ENCODE assay signal across 2 cellular contexts in the genomic region with DNA sequence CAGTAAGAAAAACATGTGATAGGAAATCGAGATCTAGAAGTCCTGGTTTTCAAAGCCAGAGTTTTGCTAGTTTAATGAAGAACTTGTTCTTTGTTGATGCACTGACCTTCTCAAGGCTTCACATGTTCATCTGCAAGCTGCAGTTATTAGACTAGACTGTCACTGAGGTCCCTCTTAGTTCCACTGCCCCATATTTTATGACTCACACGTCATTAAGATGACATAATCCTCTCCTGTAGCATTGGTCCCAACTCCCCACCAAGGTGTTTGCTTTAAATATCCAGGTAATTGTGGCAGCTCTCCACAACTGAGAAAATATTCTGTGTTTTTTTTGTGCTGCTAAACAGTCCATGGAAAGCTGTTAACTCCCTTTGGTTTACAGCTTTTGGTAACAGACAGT.
TF ChIP-seq lines count a peak whose summit lies in the region.

No MANE protein-coding gene starts in this region.

TF ChIP-seq in HepG2, 621 proteins besides CTCF, POLR2A, EP300 and RAD21 (continued from another document):
- TF ChIP-seq ZNF431 (CRISPR knock-in tag; IDR thresholded peaks at IDR 0.05; ENCODE audit: borderline replicate concordance, low read depth) (no peak), ZNF501 (CRISPR knock-in tag; IDR thresholded peaks at IDR 0.05) (no peak), FOSL2 (CRISPR knock-in tag; IDR thresholded peaks at IDR 0.05) (0 out of 2 replicates have a peak, but pooled peaks have one; percentile 8), ZNF207 (IDR thresholded peaks at IDR 0.05; ENCODE audit: borderline replicate concordance) (no peak), ELF4 (CRISPR knock-in tag; IDR thresholded peaks at IDR 0.05; ENCODE audit: borderline replicate concordance) (no peak), MTA3 (CRISPR knock-in tag; IDR thresholded peaks at IDR 0.05) (no peak), CREB1 (IDR thresholded peaks at IDR 0.05) (peak; percentile 36; the same call in 1 of the 2 replicates), CREB1 (CRISPR knock-in tag; IDR thresholded peaks at IDR 0.05) (no peak), ZNF652 (CRISPR knock-in tag; IDR thresholded peaks at IDR 0.05; ENCODE audit: borderline replicate concordance, low read depth) (no peak), HMGA1 (CRISPR knock-in tag; conservative IDR thresholded peaks at IDR 0.05) (no peak), CEBPG (CRISPR knock-in tag; IDR thresholded peaks at IDR 0.05) (no peak), ZNF841 (CRISPR knock-in tag; IDR thresholded peaks at IDR 0.05; ENCODE audit: borderline replicate concordance) (no peak), ZFX (CRISPR knock-in tag; IDR thresholded peaks at IDR 0.05; ENCODE audit: low read depth) (no peak), ZNF44 (CRISPR knock-in tag; IDR thresholded peaks at IDR 0.05) (no peak), ZNF234 (CRISPR knock-in tag; conservative IDR thresholded peaks at IDR 0.05) (no peak), ATF7 (IDR thresholded peaks at IDR 0.05) (peak; percentile 50; the same call in 1 of the 2 replicates), ATF7 (CRISPR knock-in tag; IDR thresholded peaks at IDR 0.05) (no peak)
- TF ChIP-seq, protein P1, sequence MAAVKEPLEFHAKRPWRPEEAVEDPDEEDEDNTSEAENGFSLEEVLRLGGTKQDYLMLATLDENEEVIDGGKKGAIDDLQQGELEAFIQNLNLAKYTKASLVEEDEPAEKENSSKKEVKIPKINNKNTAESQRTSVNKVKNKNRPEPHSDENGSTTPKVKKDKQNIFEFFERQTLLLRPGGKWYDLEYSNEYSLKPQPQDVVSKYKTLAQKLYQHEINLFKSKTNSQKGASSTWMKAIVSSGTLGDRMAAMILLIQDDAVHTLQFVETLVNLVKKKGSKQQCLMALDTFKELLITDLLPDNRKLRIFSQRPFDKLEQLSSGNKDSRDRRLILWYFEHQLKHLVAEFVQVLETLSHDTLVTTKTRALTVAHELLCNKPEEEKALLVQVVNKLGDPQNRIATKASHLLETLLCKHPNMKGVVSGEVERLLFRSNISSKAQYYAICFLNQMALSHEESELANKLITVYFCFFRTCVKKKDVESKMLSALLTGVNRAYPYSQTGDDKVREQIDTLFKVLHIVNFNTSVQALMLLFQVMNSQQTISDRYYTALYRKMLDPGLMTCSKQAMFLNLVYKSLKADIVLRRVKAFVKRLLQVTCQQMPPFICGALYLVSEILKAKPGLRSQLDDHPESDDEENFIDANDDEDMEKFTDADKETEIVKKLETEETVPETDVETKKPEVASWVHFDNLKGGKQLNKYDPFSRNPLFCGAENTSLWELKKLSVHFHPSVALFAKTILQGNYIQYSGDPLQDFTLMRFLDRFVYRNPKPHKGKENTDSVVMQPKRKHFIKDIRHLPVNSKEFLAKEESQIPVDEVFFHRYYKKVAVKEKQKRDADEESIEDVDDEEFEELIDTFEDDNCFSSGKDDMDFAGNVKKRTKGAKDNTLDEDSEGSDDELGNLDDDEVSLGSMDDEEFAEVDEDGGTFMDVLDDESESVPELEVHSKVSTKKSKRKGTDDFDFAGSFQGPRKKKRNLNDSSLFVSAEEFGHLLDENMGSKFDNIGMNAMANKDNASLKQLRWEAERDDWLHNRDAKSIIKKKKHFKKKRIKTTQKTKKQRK (IDR thresholded peaks at IDR 0.05; ENCODE audit: low read length), result no peak

TF ChIP-seq in K562, 482 proteins besides CTCF, POLR2A, EP300 and RAD21:
- 0 out of 2 replicates have a peak, but pooled peaks have one; percentile 21 for TF ChIP-seq JUN (IDR thresholded peaks at IDR 0.05; ENCODE audit: borderline replicate concordance, low read depth, low read length)
- no peak for TF ChIP-seq JUN (CRISPR knock-in tag; IDR thresholded peaks at IDR 0.05; ENCODE audit: borderline replicate concordance)
- no peak for TF ChIP-seq EGR1 (conservative IDR thresholded peaks at IDR 0.05)
- TF ChIP-seq SRSF9 (IDR thresholded peaks at IDR 0.05; ENCODE audit: borderline replicate concordance, low read depth, low read length), result no peak
- peak; percentile 48; the same call in 1 of the 2 replicates for TF ChIP-seq ATF7 (IDR thresholded peaks at IDR 0.05)
- TF ChIP-seq, protein P2, sequence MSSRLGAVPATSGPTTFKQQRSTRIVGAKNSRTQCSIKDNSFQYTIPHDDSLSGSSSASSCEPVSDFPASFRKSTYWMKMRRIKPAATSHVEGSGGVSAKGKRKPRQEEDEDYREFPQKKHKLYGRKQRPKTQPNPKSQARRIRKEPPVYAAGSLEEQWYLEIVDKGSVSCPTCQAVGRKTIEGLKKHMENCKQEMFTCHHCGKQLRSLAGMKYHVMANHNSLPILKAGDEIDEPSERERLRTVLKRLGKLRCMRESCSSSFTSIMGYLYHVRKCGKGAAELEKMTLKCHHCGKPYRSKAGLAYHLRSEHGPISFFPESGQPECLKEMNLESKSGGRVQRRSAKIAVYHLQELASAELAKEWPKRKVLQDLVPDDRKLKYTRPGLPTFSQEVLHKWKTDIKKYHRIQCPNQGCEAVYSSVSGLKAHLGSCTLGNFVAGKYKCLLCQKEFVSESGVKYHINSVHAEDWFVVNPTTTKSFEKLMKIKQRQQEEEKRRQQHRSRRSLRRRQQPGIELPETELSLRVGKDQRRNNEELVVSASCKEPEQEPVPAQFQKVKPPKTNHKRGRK (tag; IDR thresholded peaks at IDR 0.05), result no peak
- TF ChIP-seq RAD51 (IDR thresholded peaks at IDR 0.05; ENCODE audit: borderline replicate concordance, low read depth), result no peak
- TF ChIP-seq CBX2 (IDR thresholded peaks at IDR 0.05; ENCODE audit: insufficient read depth, low read length, poor library complexity, severe bottlenecking), result no peak
- TF ChIP-seq ILK (tag; IDR thresholded peaks at IDR 0.05; ENCODE audit: borderline replicate concordance, low read depth), result no peak
- TF ChIP-seq, protein P3, sequence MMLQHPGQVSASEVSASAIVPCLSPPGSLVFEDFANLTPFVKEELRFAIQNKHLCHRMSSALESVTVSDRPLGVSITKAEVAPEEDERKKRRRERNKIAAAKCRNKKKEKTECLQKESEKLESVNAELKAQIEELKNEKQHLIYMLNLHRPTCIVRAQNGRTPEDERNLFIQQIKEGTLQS (IDR thresholded peaks at IDR 0.05), result peak; percentile 69
- TF ChIP-seq, protein P3 (CRISPR knock-in tag; conservative IDR thresholded peaks at IDR 0.05), result no peak
- peak; percentile 44; the same call in 1 of the 2 replicates for TF ChIP-seq JUND (IDR thresholded peaks at IDR 0.05; ENCODE audit: borderline replicate concordance, low read depth, low read length)
- TF ChIP-seq JUND (tag; IDR thresholded peaks at IDR 0.05; ENCODE audit: borderline replicate concordance, low read depth, low read length), result 0 out of 3 replicates have a peak, but pooled peaks have one; percentile 47
- TF ChIP-seq ZNF707 (CRISPR knock-in tag; conservative IDR thresholded peaks at IDR 0.05), result no peak
